In the genomic region with DNA sequence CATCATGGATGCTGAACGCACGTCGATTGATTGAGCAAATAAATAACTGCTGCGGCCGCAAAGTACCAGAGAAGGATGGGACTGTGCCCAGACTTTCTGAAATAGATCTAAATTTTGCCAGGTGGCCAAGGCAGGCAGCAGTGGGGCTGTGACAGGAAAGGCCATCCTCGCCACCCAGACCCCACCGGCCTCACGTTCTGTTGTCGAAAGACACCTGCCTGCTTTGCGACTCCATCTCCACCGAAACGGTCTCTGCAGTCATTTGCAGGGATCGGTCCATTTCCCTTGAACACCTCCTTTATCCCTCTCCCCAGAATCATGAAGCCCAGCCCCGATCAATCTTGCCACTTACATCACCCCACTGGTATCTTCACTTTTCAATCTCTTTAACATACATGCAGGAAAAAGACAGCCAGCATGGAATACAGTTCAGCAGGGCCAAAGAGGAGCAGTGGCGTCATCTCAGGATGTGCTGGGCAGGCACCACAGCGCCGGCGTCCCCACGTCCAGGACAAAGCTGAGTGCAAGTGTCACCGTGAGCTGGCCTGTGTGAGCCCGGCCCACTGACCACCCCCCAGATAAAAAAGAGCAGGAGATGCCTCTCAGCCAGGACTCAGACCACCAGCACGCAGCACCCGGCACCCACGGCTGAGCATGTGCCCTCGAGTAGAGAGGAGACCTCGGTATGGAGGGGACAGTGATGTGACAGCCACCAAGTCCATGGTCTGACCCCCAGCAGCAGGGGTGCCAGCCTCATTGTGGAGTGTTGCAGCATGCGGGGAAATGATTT, we compare ENCODE assay signal across 13 cellular contexts.
"Had no signal": no experiment of that assay in that cellular context is flagged by ENCODE, and none has a peak within 500 bp of the region (broad histone marks: within the 10 kb centered on the region; RNA-seq: fewer than 3 reads in every experiment).

No MANE protein-coding gene starts in this region.

- H3K27me3 ChIP-seq: right atrium auricular region had no signal

- H3K9me3 ChIP-seq: mucosa of descending colon, right atrium auricular region, SK-N-SH had no signal

- ATAC-seq: activated CD8-positive, alpha-beta memory T cell treated with anti-CD3 and anti-CD28 coated beads, Interleukin-2, amount 10 ng/mL, durations not matched to agents 7 days and 5 days; mucosa of descending colon; naive thymus-derived CD4-positive, alpha-beta T cell; stimulated activated naive CD8-positive, alpha-beta T cell treated with anti-CD3 and anti-CD28 coated beads, Interleukin-15, Interleukin-2, amounts not matched to agents 100 U/mL and 50 U/mL, for 24 hours; T-cell had no signal

- H3K4me3 ChIP-seq: mucosa of descending colon, right atrium auricular region, smooth muscle cell had no signal

- H3K4me1 ChIP-seq: right atrium auricular region had no signal

- H3K36me3 ChIP-seq: right atrium auricular region had no signal

- DNase-seq: activated CD4-positive, alpha-beta T cell treated with anti-CD3 and anti-CD28 coated beads for 1 hour; activated CD4-positive, alpha-beta T cell treated with anti-CD3 and anti-CD28 coated beads, Interleukin-2, amount 50 U/mL, for 48 hours; activated naive CD4-positive, alpha-beta T cell treated with anti-CD3 and anti-CD28 coated beads, Interleukin-2, amount 10 ng/mL, durations not matched to agents 7 days and 5 days; mammary epithelial cell; mucosa of descending colon; SK-N-SH; stimulated activated naive CD8-positive, alpha-beta T cell treated with anti-CD3 and anti-CD28 coated beads, Interleukin-15, Interleukin-2, amounts not matched to agents 100 U/mL and 50 U/mL, for 24 hours; T-cell; T-helper 9 cell had no signal

- H3K4me2 ChIP-seq: SK-N-SH, smooth muscle cell had no signal

- H3K9ac ChIP-seq: SK-N-SH had no signal

- H3K27ac ChIP-seq: right atrium auricular region had no signal
